In genomic region chr2:126645211-126645618, GRCh38 we compare ENCODE assay signal across 13 cellular contexts. TPM values are rescaled to one million over a fixed set of nuclear protein-coding genes. Genes with fewer than 3 reads are reported as not detected.
DNase-seq lines count a peak whose midpoint lies in the region; ATAC-seq, FAIRE-seq and TF ChIP-seq lines count a peak whose summit lies in the region.
"Had no signal": no experiment of that assay in that cellular context is flagged by ENCODE, and none has a peak within 500 bp of the region (broad histone marks: within the 10 kb centered on the region; RNA-seq: fewer than 3 reads in every experiment).

No MANE protein-coding gene starts in this region.

- SMC1A ChIA-PET in GM12878 (lab: Charles Lee; ENCODE audit: uncharacterized antibody, unreplicated experiment): interaction anchor here (0.8 to 1.5 kb wide), 3 partner anchors 9 to 19 kb away, joined by 3 to 4 read pairs (median 4); no protein-coding TSS in a partner anchor

- H3K36me3 ChIP-seq in GM12878 (ENCODE audit: control insufficient read depth in 2 of 2, insufficient read depth in 2 of 2, low read length in 1 of 2): no peaks in the 10 kb centered on the region
- H3K36me3 ChIP-seq: prostate gland had no signal

- 7% methylated on average over 1 of the region's 1 CpG for WGBS in GM12878 (ENCODE audit: insufficient coverage, insufficient replicate concordance, low lambda C conversion rate, missing lambda C conversion rate)

- TF ChIP-seq EP300 in GM12878 (IDR thresholded peaks at IDR 0.05; ENCODE audit: borderline replicate concordance in 1 of 2, control insufficient read depth in 1 of 2, low read depth in 2 of 2, low read length in 2 of 2): no peak

- no peak for FAIRE-seq in GM12878 (lab: Jason Lieb, UNC)

- TF ChIP-seq RAD21 in GM12878 (IDR thresholded peaks at IDR 0.05; ENCODE audit: insufficient read depth, low read depth, low read length): no peak

- H2AFZ ChIP-seq in GM12878 (ENCODE audit: control insufficient read depth, low read depth, low read length): peak overlapping the region; percentile 36

- intact Hi-C loops in GM12878 (cut with micrococcal nuclease; ENCODE audit: unreplicated experiment): no loop called here

- H3K4me1 ChIP-seq in GM12878 (ENCODE audit: control insufficient read depth, insufficient read depth, low read length): peaks cover 11% of the 10 kb centered on the region
- H3K4me1 ChIP-seq: prostate gland had no signal

- CTCF ChIA-PET in GM12878 (lab: Yijun Ruan, JAX): interaction anchor here (1.1 kb wide), 1 partner anchor 11 kb away, joined by 3 read pairs; no protein-coding TSS in a partner anchor

- no peak for TF ChIP-seq CTCF in GM12878 (IDR thresholded peaks at IDR 0.05 in 2 of 3, conservative IDR thresholded peaks at IDR 0.05 in 1 of 3; ENCODE audit: control insufficient read depth in 2 of 3, extremely low read depth in 1 of 3, insufficient read depth in 1 of 3, low read depth in 3 of 3, low read length in 3 of 3)

- POLR2A ChIA-PET in GM12878 (lab: Charles Lee): no interaction called here

- ATAC-seq in GM18858 (IDR thresholded peaks at IDR 0.05; ENCODE audit: unreplicated experiment) (peak; percentile 61), GM21576 (IDR thresholded peaks at IDR 0.05; ENCODE audit: unreplicated experiment) (peak; percentile 50), HG03139 (IDR thresholded peaks at IDR 0.05; ENCODE audit: unreplicated experiment) (peak; percentile 33), GM12878 (peak; percentile 73)
- ATAC-seq: CD8-positive, alpha-beta T cell; left lobe of liver had no signal

- DNase-seq in GM12878 (ENCODE audit: low read depth, low spot score): no peak
- DNase-seq in NCI-H2227 treated with DMSO at 0.1 percent for 48 hours (lab: John Stamatoyannopoulos, UW): no peak
- no peak for DNase-seq in mesenteric fat pad (ENCODE audit: low spot score)
- DNase-seq in Kasumi-1 (lab: John Stamatoyannopoulos, UW): no peak
- DNase-seq in NCI-H748 (lab: John Stamatoyannopoulos, UW; ENCODE audit: unreplicated experiment): no peak
- DNase-seq: central memory CD4-positive, alpha-beta T cell; NCI-H446 treated with DMSO at 0.1 percent for 48 hours had no signal

- RAD21 ChIA-PET in GM12878 (lab: Charles Lee; ENCODE audit: unreplicated experiment): no interaction called here

- H3K4me3 ChIP-seq in GM12878: no peak overlapping the region
- H3K4me3 ChIP-seq: prostate gland had no signal

- H3K27me3 ChIP-seq in GM12878 (replicated peaks in 1 of 2; ENCODE audit: control insufficient read depth in 2 of 2, insufficient read depth in 2 of 2, low read length in 1 of 2): no peaks in the 10 kb centered on the region

- no peak overlapping the region for H3K4me2 ChIP-seq in GM12878 (ENCODE audit: control insufficient read depth, insufficient read depth)

- no TSS peak for BruUV-seq in GM12878 (replicated peaks; lab: Mats Ljungman, UMichigan)

- H3K9ac ChIP-seq in GM12878 (ENCODE audit: control insufficient read depth, insufficient read depth, low read length): no peak overlapping the region

- no peaks in the 10 kb centered on the region for H4K20me1 ChIP-seq in GM12878 (ENCODE audit: control insufficient read depth, insufficient read depth)

- peaks cover 4% of the 10 kb centered on the region; the same call in 2 of the 3 replicates for H3K9me3 ChIP-seq in GM12878 (replicated peaks; ENCODE audit: control insufficient read depth, insufficient read depth, low read length)
- H3K9me3 ChIP-seq: prostate gland had no signal

- no peak for TF ChIP-seq POLR2A in GM12878 (IDR thresholded peaks at IDR 0.05; ENCODE audit: low read depth, low read length)

- in situ Hi-C loops in GM12878 (cut with MboI): no loop called here

- peak overlapping the region; percentile 43; the same call in 1 of the 2 replicates for H3K27ac ChIP-seq in GM12878 (ENCODE audit: control insufficient read depth, insufficient read depth)
- H3K27ac ChIP-seq: prostate gland had no signal

- H3K79me2 ChIP-seq in GM12878 (ENCODE audit: control insufficient read depth, insufficient read depth, low read length): no peaks in the 10 kb centered on the region

TF ChIP-seq in GM12878, 131 proteins besides CTCF, POLR2A, EP300 and RAD21:
- TF ChIP-seq ZZZ3 (IDR thresholded peaks at IDR 0.05; ENCODE audit: control insufficient read depth, insufficient read length, low read depth): no peak
- TF ChIP-seq ETV6 (conservative IDR thresholded peaks at IDR 0.05 in 1 of 2, IDR thresholded peaks at IDR 0.05 in 1 of 2; ENCODE audit: borderline replicate concordance in 1 of 2, low read depth in 1 of 2): 0 out of 4 replicates have a peak, but pooled peaks of 1 of the 2 experiments have one; percentile 5
- TF ChIP-seq RUNX3 (IDR thresholded peaks at IDR 0.05; ENCODE audit: low read length): no peak
- TF ChIP-seq ZNF24 (IDR thresholded peaks at IDR 0.05): no peak
- no peak for TF ChIP-seq SMC3 (IDR thresholded peaks at IDR 0.05; ENCODE audit: borderline replicate concordance, low read length)
- no peak for TF ChIP-seq TBL1XR1 (IDR thresholded peaks at IDR 0.05; ENCODE audit: low read depth, low read length)

RNA-seq across cellular contexts. Expression of gene GYPC, which starts 10.7 kb away (rescaled TPM):
- 88.5 and 88.9 TPM in 2 replicates for total RNA-seq in GM12878 (2013; cell fraction: nucleolus; rRNA removed)
- total RNA-seq in GM12878 (2014; rRNA removed): 139 TPM in 2 replicates
- 79.2 and 82.0 TPM in 2 replicates for total RNA-seq in GM12878 (2014; rRNA removed; fragmentation: Illumina TruSeq; extraction: Trizol)
- 80.1 and 85.2 TPM in 2 replicates for total RNA-seq in GM12878 (2021)
- polyA plus RNA-seq in GM12878 (2011; ENCODE audit: low read depth): 46.1 TPM
- 95.2 and 132 TPM in 2 replicates for polyA plus RNA-seq in GM12878 (2011; rRNA removed)
- 184 and 207 TPM in 2 replicates for polyA plus RNA-seq in GM12878 (2011; cell fraction: cytosol; rRNA removed)
- polyA plus RNA-seq in GM12878 (2011; cell fraction: nucleus; rRNA removed): 70.7 and 93.4 TPM in 2 replicates
- 109 and 131 TPM in 2 replicates for polyA plus RNA-seq in GM12878 (2012)
- polyA plus RNA-seq in GM12878 (2014; fragmentation: Illumina TruSeq; extraction: Trizol): 26.4 and 72.9 TPM in 2 replicates
- polyA plus RNA-seq in GM12878 (2014; fragmentation: Nextera tagmentation; extraction: Ambion mirVana): 10 to 100 TPM; 26.2 to 37.8 TPM
- 143 and 150 TPM in 2 replicates for polyA plus RNA-seq in GM12878 (2014; rRNA removed)
- 10 to 100 TPM; 80.7 to 87.6 TPM for polyA plus RNA-seq in GM12878 (2016; fragmentation: Nextera tagmentation; extraction: Ambion mirVana)
- polyA minus RNA-seq in GM12878 (2011; rRNA and poly(A)+ RNA removed): 133 and 136 TPM in 2 replicates
- 29.8 and 36.8 TPM in 2 replicates for polyA minus RNA-seq in GM12878 (2011; cell fraction: cytosol; rRNA and poly(A)+ RNA removed)
- 19.5 and 31.5 TPM in 2 replicates for polyA minus RNA-seq in GM12878 (2011; cell fraction: nucleus; rRNA and poly(A)+ RNA removed)
- total RNA-seq in mesenteric fat pad: 175 TPM
